9 cellular contexts compared by ENCODE assay signal in genomic region chr20:46568570-46569129, GRCh38. TPM values are rescaled to one million over a fixed set of nuclear protein-coding genes. Genes with fewer than 3 reads are reported as not detected.
A peak's percentile ranks its signal among the peaks of the same experiment; 100 is the strongest.
DNase-seq lines count a peak whose midpoint lies in the region; ATAC-seq and TF ChIP-seq lines count a peak whose summit lies in the region.
"Had no signal": no experiment of that assay in that cellular context is flagged by ENCODE, and none has a peak within 500 bp of the region (broad histone marks: within the 10 kb centered on the region; RNA-seq: fewer than 3 reads in every experiment).

No MANE protein-coding gene starts in this region.

- H3K4me3 ChIP-seq in fibroblast of lung (replicated peaks in 1 of 4; ENCODE audit: control extremely low read depth in 1 of 4, insufficient read depth in 1 of 4, low read depth in 3 of 4, low read length in 4 of 4): no peak overlapping the region

- intact Hi-C loops in posterior cingulate gyrus (cut with DNase I): loop anchor here (10.0 kb wide), 1 partner anchor 76 kb away; no protein-coding TSS in a partner anchor

- no peaks in the 10 kb centered on the region for H4K20me1 ChIP-seq in fibroblast of lung (ENCODE audit: control insufficient read depth, extremely low read depth, insufficient read depth, low read length)

- no peaks in the 10 kb centered on the region for H3K9me3 ChIP-seq in fibroblast of lung (ENCODE audit: control insufficient read depth, insufficient read depth, low read depth, low read length)

- no peak overlapping the region for H3K4me2 ChIP-seq in fibroblast of lung (ENCODE audit: extremely low read depth, insufficient read depth, low read length)

- H3K27me3 ChIP-seq in fibroblast of lung (ENCODE audit: control insufficient read depth, insufficient read depth, low read length): no peaks in the 10 kb centered on the region

- H3K36me3 ChIP-seq in fibroblast of lung (ENCODE audit: control insufficient read depth, insufficient read depth, low read length): no peaks in the 10 kb centered on the region

- DNase-seq in EL: peak; percentile 63
- peak; percentile 79 for DNase-seq in NCI-H69 (lab: John Stamatoyannopoulos, UW)
- peak; percentile 53 to 88 for DNase-seq in fibroblast of lung (ENCODE audit: low read depth in 2 of 2)
- peak; percentile 88 to 99 (median 91) for DNase-seq in posterior cingulate gyrus
- DNase-seq in effector CD4-positive, alpha-beta T cell: no peak
- DNase-seq: naive B cell had no signal

- no peaks in the 10 kb centered on the region for H3K4me1 ChIP-seq in fibroblast of lung (ENCODE audit: control insufficient read depth, extremely low read depth, insufficient read depth, low read length)

- H3K27ac ChIP-seq in fibroblast of lung (ENCODE audit: insufficient read depth, low read length): no peak overlapping the region

- no peak overlapping the region for H3K9ac ChIP-seq in fibroblast of lung (ENCODE audit: insufficient read depth, low read length)

- H2AFZ ChIP-seq in fibroblast of lung (ENCODE audit: low read length): no peak overlapping the region

- no peaks in the 10 kb centered on the region for H3K79me2 ChIP-seq in fibroblast of lung (ENCODE audit: control insufficient read depth, insufficient read depth, low read length)

- no peak for ATAC-seq in HG03565 (IDR thresholded peaks at IDR 0.05; ENCODE audit: unreplicated experiment)
- ATAC-seq in HG03520 (IDR thresholded peaks at IDR 0.05; ENCODE audit: unreplicated experiment): no peak
- no peak for ATAC-seq in GM21825 (IDR thresholded peaks at IDR 0.05; ENCODE audit: unreplicated experiment)

- no peak for TF ChIP-seq CTCF in fibroblast of lung (conservative IDR thresholded peaks at IDR 0.05 in 1 of 2, IDR thresholded peaks at IDR 0.05 in 1 of 2; ENCODE audit: low read depth in 1 of 2, low read length in 2 of 2)

RNA-seq across cellular contexts. Expression of gene OCSTAMP, which starts 18.2 kb away (rescaled TPM):
- not detected in 2 replicates for total RNA-seq in fibroblast of lung
- polyA plus RNA-seq in fibroblast of lung: not detected in 2 replicates
- polyA plus RNA-seq in fibroblast of lung (2012): not detected in 2 replicates
- polyA minus RNA-seq in fibroblast of lung (ENCODE audit: low replicate concordance): not detected in 2 replicates

RNA-seq across cellular contexts. Expression of gene ZNF334, which starts 55.3 kb away (rescaled TPM):
- 5.1 and 7.9 TPM in 2 replicates for total RNA-seq in fibroblast of lung
- polyA plus RNA-seq in fibroblast of lung: 0.99 and 2.2 TPM in 2 replicates
- polyA plus RNA-seq in fibroblast of lung (2012): 0.49 and 1.6 TPM in 2 replicates
- polyA minus RNA-seq in fibroblast of lung (ENCODE audit: low replicate concordance): 0.11 TPM in 1 of 2 replicates, not detected in the other
